ENCODE assay signal across 16 cellular contexts in the genomic region with DNA sequence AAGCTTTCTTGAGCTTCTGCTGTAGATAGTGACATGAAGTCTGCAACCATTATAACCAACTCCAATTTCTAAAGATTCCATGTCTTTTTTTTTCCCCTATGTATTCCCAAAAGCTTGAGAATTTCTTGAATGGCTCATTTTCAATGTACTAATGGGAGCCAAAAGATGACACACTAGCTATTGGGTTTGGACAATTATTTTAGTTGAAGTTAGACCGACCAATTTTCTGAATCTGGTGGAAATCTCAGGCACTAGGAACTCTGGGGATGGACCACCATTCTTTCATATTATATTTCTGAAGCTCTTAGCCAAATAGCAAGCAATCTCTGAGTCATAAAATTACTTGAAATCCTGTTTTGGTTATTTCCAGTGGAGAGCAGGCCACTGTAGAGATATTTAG.
DNase-seq lines count a peak whose midpoint lies in the region; ATAC-seq and TF ChIP-seq lines count a peak whose summit lies in the region.
"Had no signal": no experiment of that assay in that cellular context is flagged by ENCODE, and none has a peak within 500 bp of the region (broad histone marks: within the 10 kb centered on the region; RNA-seq: fewer than 3 reads in every experiment).

No MANE protein-coding gene starts in this region.

- no peak for TF ChIP-seq CTCF in IMR-90 (conservative IDR thresholded peaks at IDR 0.05; ENCODE audit: low read depth, low read length)
- no peak for TF ChIP-seq CTCF in progenitor cell of endocrine pancreas (IDR thresholded peaks at IDR 0.05; ENCODE audit: unreplicated experiment)

- no peak overlapping the region for H2AK5ac ChIP-seq in IMR-90 (ENCODE audit: low read depth, low read length)

- no peak for TF ChIP-seq RAD21 in IMR-90 (IDR thresholded peaks at IDR 0.05; ENCODE audit: low read length)

- H3K27me3 Mint-ChIP-seq in progenitor cell of endocrine pancreas = no peaks in the 10 kb centered on the region
- H3K27me3 Mint-ChIP-seq: B cell; CD4-positive, CD25-positive, alpha-beta regulatory T cell had no signal

- peaks cover 3% of the 10 kb centered on the region; the same call in 1 of the 2 replicates for H3K4me1 ChIP-seq in IMR-90 (ENCODE audit: control insufficient read depth, insufficient read depth, low read length)
- H3K4me1 ChIP-seq: BLaER1, Caco-2 had no signal

- DNase-seq in IMR-90 (no peak), fibroblast of peridontal ligament (ENCODE audit: extremely low read depth) (peak; percentile 52), progenitor cell of endocrine pancreas (ENCODE audit: low spot score, unreplicated experiment) (no peak), cerebellum (ENCODE audit: low spot score) (no peak), NCI-H2107 (lab: John Stamatoyannopoulos, UW) (no peak), NCI-H1105 (lab: John Stamatoyannopoulos, UW) (no peak)
- DNase-seq: Caco-2; CD4-positive, CD25-positive, alpha-beta regulatory T cell; CD8-positive, alpha-beta T cell; DMS153; DND-41; H7; HCEC 1CT had no signal

- H3K9me3 ChIP-seq in IMR-90 (ENCODE audit: control insufficient read depth, insufficient read depth, low read length) = no peaks in the 10 kb centered on the region
- H3K9me3 ChIP-seq: BLaER1, Caco-2 had no signal

- H3K18ac ChIP-seq in IMR-90 (ENCODE audit: low read depth, low read length) = no peak overlapping the region; the same call in 1 of the 2 replicates

- peaks cover 2% of the 10 kb centered on the region; the same call in 1 of the 2 replicates for H3K9me1 ChIP-seq in IMR-90 (ENCODE audit: insufficient read depth, low read length)

- no peak overlapping the region for H2AK9ac ChIP-seq in IMR-90 (replicated peaks; ENCODE audit: low read depth, low read length, poor library complexity)

- no peaks in the 10 kb centered on the region for H4K20me1 ChIP-seq in IMR-90 (ENCODE audit: insufficient read depth, low read length)
- H4K20me1 ChIP-seq: BLaER1 had no signal

- H3K4me2 ChIP-seq in IMR-90 (ENCODE audit: low read depth, low read length) = no peak overlapping the region
- H3K4me2 ChIP-seq: BLaER1 had no signal

- CTCF ChIA-PET in IMR-90 (lab: Yijun Ruan, JAX) = no interaction called here

- H2AFZ ChIP-seq in IMR-90 (replicated peaks; ENCODE audit: low read length, poor library complexity) = no peak overlapping the region

- no peaks in the 10 kb centered on the region for H3K4me1 Mint-ChIP-seq in progenitor cell of endocrine pancreas (ENCODE audit: low read depth)
- H3K4me1 Mint-ChIP-seq: B cell; CD4-positive, CD25-positive, alpha-beta regulatory T cell had no signal

- intact Hi-C loops in IMR-90 (cut with micrococcal nuclease) = no loop called here

- H4K91ac ChIP-seq in IMR-90 (ENCODE audit: insufficient read depth, low read depth, low read length) = no peak overlapping the region

- POLR2A ChIA-PET in IMR-90 (lab: Charles Lee; ENCODE audit: unreplicated experiment) = no interaction called here

- H3K79me1 ChIP-seq in IMR-90 (ENCODE audit: low read depth in 1 of 2, low read length in 2 of 2) = no peaks in the 10 kb centered on the region

- H3K4me3 Mint-ChIP-seq in progenitor cell of endocrine pancreas (ENCODE audit: low read depth) = no peak overlapping the region
- H3K4me3 Mint-ChIP-seq: B cell; CD4-positive, CD25-positive, alpha-beta regulatory T cell; CD8-positive, alpha-beta T cell had no signal

- H2BK15ac ChIP-seq in IMR-90 (ENCODE audit: low read depth, low read length) = no peak overlapping the region

- H4K8ac ChIP-seq in IMR-90 (ENCODE audit: low read depth in 2 of 2, low read length in 2 of 2) = no peak overlapping the region

- peaks cover 3% of the 10 kb centered on the region for H3K9me3 Mint-ChIP-seq in progenitor cell of endocrine pancreas (ENCODE audit: low read depth)
- H3K9me3 Mint-ChIP-seq: CD8-positive, alpha-beta T cell had no signal

- H2BK5ac ChIP-seq in IMR-90 (ENCODE audit: low read depth, low read length, poor library complexity, severe bottlenecking) = no peak overlapping the region

- H3K23ac ChIP-seq in IMR-90 (ENCODE audit: low read depth, low read length) = no peak overlapping the region

- no peak overlapping the region for H3K27ac ChIP-seq in IMR-90 (ENCODE audit: insufficient read depth, low read length)
- H3K27ac ChIP-seq: BLaER1, C4-2B had no signal

- WGBS in IMR-90 (ENCODE audit: extremely low coverage in 2 of 2, insufficient read length in 1 of 2), 2 experiments = no CpG with 5 or more reads among the region's 1 CpG

- in situ Hi-C loops in IMR-90 (cut with MboI; ENCODE audit: low sequenced_read_pairs) = no loop called here

- no peak overlapping the region for H3K14ac ChIP-seq in IMR-90 (replicated peaks; ENCODE audit: low read depth, low read length)

- no peaks in the 10 kb centered on the region; the same call in 1 of the 2 replicates for H3K36me3 ChIP-seq in IMR-90 (ENCODE audit: control insufficient read depth, insufficient read depth, low read length)
- H3K36me3 ChIP-seq: BLaER1 had no signal

- peak overlapping the region; percentile 76 for H3K27ac Mint-ChIP-seq in progenitor cell of endocrine pancreas
- H3K27ac Mint-ChIP-seq: B cell; CD4-positive, CD25-positive, alpha-beta regulatory T cell; CD8-positive, alpha-beta T cell had no signal

- no peak overlapping the region for H3K9ac ChIP-seq in IMR-90 (ENCODE audit: low read depth, low read length)
- H3K9ac ChIP-seq: BLaER1 had no signal

- H3K4ac ChIP-seq in IMR-90 (ENCODE audit: low read depth, low read length) = no peak overlapping the region

- BruUV-seq in IMR-90 (replicated peaks; lab: Mats Ljungman, UMichigan) = no TSS peak

- ATAC-seq in IMR-90 (ENCODE audit: low read depth) = no peak
- ATAC-seq: CD8-positive, alpha-beta T cell had no signal

- H4K5ac ChIP-seq in IMR-90 (ENCODE audit: low read depth, low read length) = peak overlapping the region; percentile 91; the same call in 1 of the 2 replicates

- no peak overlapping the region for H3K4me3 ChIP-seq in IMR-90 (ENCODE audit: insufficient read depth, low read depth, low read length)
- H3K4me3 ChIP-seq: BLaER1 had no signal

- H3K36me3 Mint-ChIP-seq in progenitor cell of endocrine pancreas (ENCODE audit: insufficient read depth) = no peaks in the 10 kb centered on the region
- H3K36me3 Mint-ChIP-seq: CD4-positive, CD25-positive, alpha-beta regulatory T cell; CD8-positive, alpha-beta T cell had no signal

- H2BK20ac ChIP-seq in IMR-90 (ENCODE audit: low read depth, low read length) = no peak overlapping the region; the same call in 1 of the 2 replicates

- H3K56ac ChIP-seq in IMR-90 (ENCODE audit: extremely low read depth, insufficient read depth, low read length) = no peak overlapping the region

- dilution Hi-C loops in IMR-90 (cut with HindIII; ENCODE audit: low sequenced_read_pairs, unreplicated experiment) = no loop called here

- no peak overlapping the region for H2BK120ac ChIP-seq in IMR-90 (ENCODE audit: low read depth, low read length)

- TF ChIP-seq POLR2A in IMR-90 (IDR thresholded peaks at IDR 0.05; ENCODE audit: low read depth, low read length) = no peak

- H3K27me3 ChIP-seq in IMR-90 (ENCODE audit: control insufficient read depth, insufficient read depth, low read length) = no peaks in the 10 kb centered on the region
- H3K27me3 ChIP-seq: BLaER1 had no signal

TF ChIP-seq in IMR-90, 13 proteins besides CTCF, POLR2A, EP300 and RAD21:
- no peak for TF ChIP-seq MAZ (IDR thresholded peaks at IDR 0.05; ENCODE audit: borderline replicate concordance, low read depth, low read length)
